ENCODE assay signal across 8 cellular contexts in genomic region chr7:96322373-96322695, GRCh38. TPM values are rescaled to one million over a fixed set of nuclear protein-coding genes. Genes with fewer than 3 reads are reported as not detected.
DNase-seq lines count a peak whose midpoint lies in the region; ATAC-seq, FAIRE-seq and TF ChIP-seq lines count a peak whose summit lies in the region.

No MANE protein-coding gene starts in this region.

- no peak for DNase-seq in activated CD4-positive, alpha-beta T cell treated with anti-CD3 and anti-CD28 coated beads, Interleukin-2, amount 10 ng/mL, durations not matched to agents 7 days and 5 days
- DNase-seq in activated CD4-positive, alpha-beta T cell treated with anti-CD3 and anti-CD28 coated beads for 1 hour = no peak
- DNase-seq in WTC11 (ENCODE audit: low spot score) = no peak
- no peak for DNase-seq in testis
- DNase-seq in H54 (ENCODE audit: insufficient read length, low spot score) = no peak
- DNase-seq in activated CD4-positive, alpha-beta T cell treated with anti-CD3 and anti-CD28 coated beads for 48 hours = no peak

- TF ChIP-seq CTCF in WTC11 (IDR thresholded peaks at IDR 0.05) (no peak), testis (IDR thresholded peaks at IDR 0.05) (no peak)

- no peaks in the 10 kb centered on the region for H3K9me3 Mint-ChIP-seq in activated CD4-positive, alpha-beta T cell treated with anti-CD3 and anti-CD28 coated beads, Interleukin-2, amount 10 ng/mL, durations not matched to agents 7 days and 5 days
- peaks cover 10% of the 10 kb centered on the region for H3K9me3 Mint-ChIP-seq in WTC11

- peaks cover 23% of the 10 kb centered on the region for H3K4me1 Mint-ChIP-seq in activated CD4-positive, alpha-beta T cell treated with anti-CD3 and anti-CD28 coated beads, Interleukin-2, amount 10 ng/mL, durations not matched to agents 7 days and 5 days
- H3K4me1 Mint-ChIP-seq in WTC11 = peaks cover 37% of the 10 kb centered on the region

- ATAC-seq in WTC11 (no peak), GM18858 (IDR thresholded peaks at IDR 0.05; ENCODE audit: unreplicated experiment) (no peak)

- peaks cover 2% of the 10 kb centered on the region for H3K27me3 Mint-ChIP-seq in activated CD4-positive, alpha-beta T cell treated with anti-CD3 and anti-CD28 coated beads, Interleukin-2, amount 10 ng/mL, durations not matched to agents 7 days and 5 days
- H3K27me3 Mint-ChIP-seq in WTC11 (ENCODE audit: low read depth) = peaks cover 4% of the 10 kb centered on the region; the same call in 1 of the 2 replicates

- H3K4me3 Mint-ChIP-seq in activated CD4-positive, alpha-beta T cell treated with anti-CD3 and anti-CD28 coated beads, Interleukin-2, amount 10 ng/mL, durations not matched to agents 7 days and 5 days = peak overlapping the region; percentile 86
- peak overlapping the region; percentile 82 for H3K4me3 Mint-ChIP-seq in WTC11

- peak overlapping the region; percentile 87 for H3K4me3 ChIP-seq in iPS-18c (ENCODE audit: insufficient read depth, low read depth, low read length)
- H3K4me3 ChIP-seq in testis = peak overlapping the region; percentile 95 to 98

- no peak for FAIRE-seq in H54 (lab: Jason Lieb, UNC)

- intact Hi-C loops in testis (cut with DNase I; ENCODE audit: low total_unique reads) = no loop called here

- H3K27ac ChIP-seq in testis = peak overlapping the region; percentile 96 to 98

- no peaks in the 10 kb centered on the region for H3K9me3 ChIP-seq in iPS-18c (ENCODE audit: control insufficient read depth, insufficient read depth, low read length)
- H3K9me3 ChIP-seq in testis = no peaks in the 10 kb centered on the region

- no peaks in the 10 kb centered on the region for H3K36me3 Mint-ChIP-seq in activated CD4-positive, alpha-beta T cell treated with anti-CD3 and anti-CD28 coated beads, Interleukin-2, amount 10 ng/mL, durations not matched to agents 7 days and 5 days (ENCODE audit: low read depth)
- no peaks in the 10 kb centered on the region for H3K36me3 Mint-ChIP-seq in WTC11

- peaks cover 12% of the 10 kb centered on the region for H3K4me1 ChIP-seq in testis

- peak overlapping the region; percentile 92 for H3K27ac Mint-ChIP-seq in activated CD4-positive, alpha-beta T cell treated with anti-CD3 and anti-CD28 coated beads, Interleukin-2, amount 10 ng/mL, durations not matched to agents 7 days and 5 days
- peak overlapping the region; percentile 70 for H3K27ac Mint-ChIP-seq in WTC11

- CTCF ChIA-PET in activated CD4-positive, alpha-beta T cell treated with anti-CD3 and anti-CD28 coated beads, Interleukin-2, amount 10 ng/mL, durations not matched to agents 7 days and 5 days (lab: Charles Lee) = no interaction called here
- CTCF ChIA-PET in WTC11 (lab: Charles Lee) = no interaction called here

- H3K27me3 ChIP-seq in testis = no peaks in the 10 kb centered on the region

- TF ChIP-seq POLR2A in testis (IDR thresholded peaks at IDR 0.05) (no peak), H54 (IDR thresholded peaks at IDR 0.05; ENCODE audit: low read depth, low read length) (no peak)

- H3K36me3 ChIP-seq in testis (ENCODE audit: low read depth, missing control alignments) = no peaks in the 10 kb centered on the region

- 24 to 25% methylated on average over 9 of the region's 9 CpGs for WGBS in testis, 2 donors

- POLR2A ChIA-PET in activated CD4-positive, alpha-beta T cell treated with anti-CD3 and anti-CD28 coated beads, Interleukin-2, amount 10 ng/mL, durations not matched to agents 7 days and 5 days (lab: Charles Lee) = no interaction called here
- POLR2A ChIA-PET in WTC11 (lab: Charles Lee) = interaction anchor here (0.7 kb wide), 1 partner anchor 404 kb away, joined by 3 read pairs; no protein-coding TSS in a partner anchor

TF ChIP-seq in WTC11, 78 proteins besides CTCF, POLR2A, EP300 and RAD21:
- 0 out of 2 replicates have a peak, but pooled peaks have one; percentile 8 for TF ChIP-seq ATF1 (CRISPR knock-in tag; IDR thresholded peaks at IDR 0.05)
- no peak for TF ChIP-seq ZSCAN18 (CRISPR knock-in tag; IDR thresholded peaks at IDR 0.05)

RNA-seq across cellular contexts. Expression of gene SLC25A13, which starts 0.4 kb away (rescaled TPM):
- total RNA-seq in activated CD4-positive, alpha-beta T cell treated with anti-CD3 and anti-CD28 coated beads, Interleukin-2, amount 10 ng/mL, durations not matched to agents 7 days and 5 days = 1 to 10 TPM; 7.4 to 8.8 TPM
- total RNA-seq in WTC11 (2021) (66.0 to 77.2 TPM (median 71.1 TPM) in 3 replicates), testis (10 to 100 TPM; 35.4 to 49.1 TPM)
- 13.2 TPM for polyA plus RNA-seq in testis (ENCODE audit: insufficient read depth, low read depth, low replicate concordance)
